ENCODE assay signal across 32 cellular contexts in genomic region chr2:68579689-68580088, GRCh38.
"Had no signal": no experiment of that assay in that cellular context is flagged by ENCODE, and none has a peak within 500 bp of the region (broad histone marks: within the 10 kb centered on the region; RNA-seq: fewer than 3 reads in every experiment).

No MANE protein-coding gene starts in this region.

- H3K4me3 ChIP-seq: adrenal gland, ascending aorta, cardiac muscle cell had no signal

- ATAC-seq: activated CD8-positive, alpha-beta T cell treated with anti-CD3 and anti-CD28 coated beads for 36 hours; activated naive CD4-positive, alpha-beta T cell treated with anti-CD3 and anti-CD28 coated beads, Interleukin-2, amount 50 U/mL, for 72 hours; activated T-cell treated with anti-CD3 and anti-CD28 coated beads, Interleukin-2, amount 50 U/mL, for 4 hours; activated T-cell treated with anti-CD3 and anti-CD28 coated beads, Interleukin-2, amount 50 U/mL, for 72 hours; activated T-helper 17 cell treated with anti-CD3 and anti-CD28 coated beads, Interleukin-2, amount 50 U/mL, for 72 hours had no signal

- FAIRE-seq: bronchial epithelial cell had no signal

- DNase-seq: activated B cell treated with CpG ODN at 0.5 μM for 24 hours; activated CD4-positive, alpha-beta memory T cell treated with anti-CD3 and anti-CD28 coated beads for 36 hours; activated CD4-positive, alpha-beta T cell treated with anti-CD3 and anti-CD28 coated beads for 4 hours; activated CD4-positive, alpha-beta T cell treated with anti-CD3 and anti-CD28 coated beads, Interleukin-2, amount 10 ng/mL, durations not matched to agents 24 days and 14 days; activated CD4-positive, alpha-beta T cell treated with anti-CD3 and anti-CD28 coated beads, Interleukin-2, amount 50 U/mL, for 1 hour; activated CD4-positive, alpha-beta T cell treated with anti-CD3 and anti-CD28 coated beads, Interleukin-2, amount 50 U/mL, for 4 hours; activated CD4-positive, CD25-positive, alpha-beta regulatory T cell treated with anti-CD3 and anti-CD28 coated beads, Interleukin-2, amount 50 U/mL, for 72 hours; activated CD8-positive, alpha-beta memory T cell treated with anti-CD3 and anti-CD28 coated beads, Interleukin-2, amount 50 U/mL, for 4 hours; activated CD8-positive, alpha-beta T cell treated with anti-CD3 and anti-CD28 coated beads for 36 hours; activated effector memory CD4-positive, alpha-beta T cell treated with anti-CD3 and anti-CD28 coated beads, Interleukin-2, amount 50 U/mL, for 16 hours; activated gamma-delta T cell treated with Interleukin-2 at 50 U/mL for 16 hours; activated naive CD4-positive, alpha-beta T cell; activated naive CD4-positive, alpha-beta T cell treated with anti-CD3 and anti-CD28 coated beads for 36 hours; activated naive CD4-positive, alpha-beta T cell treated with anti-CD3 and anti-CD28 coated beads, Interleukin-2, amount 50 U/mL, for 16 hours; activated naive CD8-positive, alpha-beta T cell treated with anti-CD3 and anti-CD28 coated beads for 36 hours; activated T-cell treated with anti-CD3 and anti-CD28 coated beads for 4 hours; activated T-cell treated with anti-CD3 and anti-CD28 coated beads, Interleukin-2, amount 50 U/mL, for 1 hour; activated T-cell treated with anti-CD3 and anti-CD28 coated beads, Interleukin-2, amount 50 U/mL, for 4 hours; activated T-cell treated with anti-CD3 and anti-CD28 coated beads, Interleukin-2, amount 50 U/mL, for 72 hours; adrenal gland; amygdala; anterior cingulate cortex; caudate nucleus; cerebellar nuclear complex; T-helper 1 cell; T-helper 2 cell; T-helper 9 cell had no signal
